In genomic region chr4:158356331-158356730, GRCh38 we compare ENCODE assay signal across 13 cellular contexts.
"Had no signal": no experiment of that assay in that cellular context is flagged by ENCODE, and none has a peak within 500 bp of the region (broad histone marks: within the 10 kb centered on the region; RNA-seq: fewer than 3 reads in every experiment).

No MANE protein-coding gene starts in this region.

- ATAC-seq: activated T-cell treated with anti-CD3 and anti-CD28 coated beads, Interleukin-2, amount 50 U/mL, for 72 hours; foreskin keratinocyte; lower lobe of right lung; natural killer cell had no signal

- H3K27ac ChIP-seq: colonic mucosa, foreskin keratinocyte, lower lobe of right lung, neutrophil, suprapubic skin had no signal

- DNase-seq: activated CD8-positive, alpha-beta memory T cell treated with anti-CD3 and anti-CD28 coated beads for 24 hours; activated effector memory CD4-positive, alpha-beta T cell treated with anti-CD3 and anti-CD28 coated beads, Interleukin-2, amount 50 U/mL, for 16 hours; activated naive CD4-positive, alpha-beta T cell treated with anti-CD3 and anti-CD28 coated beads, Interleukin-2, amount 50 U/mL, for 16 hours; activated T-cell treated with anti-CD3 and anti-CD28 coated beads, Interleukin-2, amount 50 U/mL, for 72 hours; aorta; caudate nucleus; colonic mucosa; foreskin keratinocyte; lower lobe of right lung; natural killer cell had no signal

- FAIRE-seq: keratinocyte had no signal

- H3K9me3 ChIP-seq: colonic mucosa, lower lobe of right lung, neutrophil, suprapubic skin had no signal

- H3K27me3 ChIP-seq: colonic mucosa, foreskin keratinocyte, neutrophil, suprapubic skin had no signal

- H3K36me3 ChIP-seq: colonic mucosa, lower lobe of right lung, neutrophil, suprapubic skin had no signal

- H3K4me3 ChIP-seq: colonic mucosa, lower lobe of right lung, suprapubic skin had no signal

- H3K4me1 ChIP-seq: colonic mucosa, foreskin keratinocyte, lower lobe of right lung, suprapubic skin had no signal
